Comparison of ENCODE assay signal across 17 cellular contexts in genomic region chr11:44248109-44248508, GRCh38.
DNase-seq lines count a peak whose midpoint lies in the region; TF ChIP-seq lines count a peak whose summit lies in the region.
"Had no signal": no experiment of that assay in that cellular context is flagged by ENCODE, and none has a peak within 500 bp of the region (broad histone marks: within the 10 kb centered on the region; RNA-seq: fewer than 3 reads in every experiment).

No MANE protein-coding gene starts in this region.

- no peak for TF ChIP-seq CTCF in fibroblast of pulmonary artery (IDR thresholded peaks at IDR 0.05; ENCODE audit: low read length, missing control alignments)

- H3K4me3 ChIP-seq in fibroblast of pulmonary artery (replicated peaks; ENCODE audit: low read depth, low read length): no peak overlapping the region
- H3K4me3 ChIP-seq: SJSA1 had no signal

- peak; percentile 6 for DNase-seq in M059J (ENCODE audit: low read depth)
- peak; percentile 44 for DNase-seq in astrocyte of the hippocampus (ENCODE audit: low read depth, low spot score)
- DNase-seq in fibroblast of pulmonary artery (ENCODE audit: low read depth): peak; percentile 20
- peak; percentile 39 for DNase-seq in stromal cell of bone marrow (ENCODE audit: low read depth)
- no peak for DNase-seq in T1000 (lab: John Stamatoyannopoulos, UW)
- no peak for DNase-seq in activated CD4-positive, CD25-positive, alpha-beta regulatory T cell treated with anti-CD3 and anti-CD28 coated beads, Interleukin-2, amount 50 U/mL, for 72 hours
- no peak for DNase-seq in AML-193 (lab: John Stamatoyannopoulos, UW)
- DNase-seq: ACHN, DMS79 treated with DMSO at 0.1 percent for 48 hours, KBM-7, NCI-H1417, NCI-H187, NCI-H2107, NCI-H524, NCI-H82, PC-3 had no signal

Comparison
In these comparisons a context has a peak if more than half of its experiments do, and no peak if none do; other contexts are left out.
1. DNase-seq: peak in M059J (single experiment), astrocyte of the hippocampus (single experiment), fibroblast of pulmonary artery (single experiment) and stromal cell of bone marrow (single experiment); none in T1000 (single experiment), activated CD4-positive, CD25-positive, alpha-beta regulatory T cell treated with anti-CD3 and anti-CD28 coated beads, Interleukin-2, amount 50 U/mL, for 72 hours (single experiment) and AML-193 (0 of 2).